ENCODE assay signal across 1 cellular context in the genomic region with DNA sequence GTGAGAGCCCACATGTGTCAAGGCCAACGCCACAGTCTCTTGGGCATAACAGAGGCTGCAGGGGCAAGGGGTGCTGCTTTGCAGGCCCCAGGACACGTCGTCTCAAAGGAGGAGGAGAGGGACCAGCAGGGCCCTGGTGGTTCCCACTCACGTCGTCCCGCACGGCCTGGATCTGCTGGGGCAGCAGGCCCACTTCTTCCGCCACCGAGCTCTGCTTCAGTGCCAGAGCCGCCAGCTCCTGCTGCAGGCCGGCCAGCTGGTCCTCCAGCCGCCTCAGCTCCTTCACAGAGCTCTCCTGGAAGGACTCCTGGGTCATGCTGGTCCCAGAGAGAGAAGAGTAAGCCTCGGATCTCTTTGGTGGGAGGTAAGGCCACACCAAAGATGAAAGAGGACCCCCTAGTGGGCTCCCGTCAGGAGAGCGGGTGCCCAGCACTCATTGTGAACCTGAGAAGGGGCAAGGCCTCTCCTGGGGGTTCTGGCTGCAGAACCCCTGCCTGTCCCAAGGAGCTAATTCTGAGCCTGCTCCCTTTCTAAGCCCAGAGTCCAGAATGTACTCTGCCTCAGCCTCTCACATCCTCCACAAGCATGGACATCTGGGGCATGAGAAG.
TF ChIP-seq lines count a peak whose summit lies in the region.

No MANE protein-coding gene starts in this region.

TF ChIP-seq in SK-N-SH, 30 proteins besides CTCF, POLR2A, EP300 and RAD21 (continued from another document):
- TF ChIP-seq, protein P1, sequence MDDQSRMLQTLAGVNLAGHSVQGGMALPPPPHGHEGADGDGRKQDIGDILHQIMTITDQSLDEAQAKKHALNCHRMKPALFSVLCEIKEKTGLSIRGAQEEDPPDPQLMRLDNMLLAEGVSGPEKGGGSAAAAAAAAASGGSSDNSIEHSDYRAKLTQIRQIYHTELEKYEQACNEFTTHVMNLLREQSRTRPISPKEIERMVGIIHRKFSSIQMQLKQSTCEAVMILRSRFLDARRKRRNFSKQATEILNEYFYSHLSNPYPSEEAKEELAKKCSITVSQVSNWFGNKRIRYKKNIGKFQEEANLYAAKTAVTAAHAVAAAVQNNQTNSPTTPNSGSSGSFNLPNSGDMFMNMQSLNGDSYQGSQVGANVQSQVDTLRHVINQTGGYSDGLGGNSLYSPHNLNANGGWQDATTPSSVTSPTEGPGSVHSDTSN (IDR thresholded peaks at IDR 0.05) = no peak
- no peak for TF ChIP-seq GATA2 (CRISPR knock-in tag; IDR thresholded peaks at IDR 0.05)
- no peak for TF ChIP-seq POLR2AphosphoS5 (IDR thresholded peaks at IDR 0.05; ENCODE audit: low read depth, low read length)
TF ChIP-seq in SK-N-SH: peak in this region for 0.
